Comparison of ENCODE assay signal across 18 cellular contexts in genomic region chr3:49567406-49567805, GRCh38. TPM values are rescaled to one million over a fixed set of nuclear protein-coding genes. Genes with fewer than 3 reads are reported as not detected.
"Had no signal": no experiment of that assay in that cellular context is flagged by ENCODE, and none has a peak within 500 bp of the region (broad histone marks: within the 10 kb centered on the region; RNA-seq: fewer than 3 reads in every experiment).

No MANE protein-coding gene starts in this region.

- H3K27ac ChIP-seq: epithelial cell of prostate, esophagus squamous epithelium, hepatocyte, sigmoid colon, skin epidermis, stomach had no signal

- H3K9me3 ChIP-seq: esophagus squamous epithelium, sigmoid colon, stomach had no signal

- H3K4me1 Mint-ChIP-seq: naive thymus-derived CD4-positive, alpha-beta T cell; nephron progenitor cell had no signal

- H3K4me3 Mint-ChIP-seq: naive thymus-derived CD4-positive, alpha-beta T cell; nephron progenitor cell had no signal

- H2AFZ ChIP-seq: hepatocyte had no signal

- H3K79me2 ChIP-seq: hepatocyte had no signal

- H3K36me3 ChIP-seq: esophagus squamous epithelium, sigmoid colon, stomach had no signal

- H3K4me1 ChIP-seq: esophagus squamous epithelium, sigmoid colon, stomach had no signal

- H3K4me2 ChIP-seq: hepatocyte had no signal

- H3K36me3 Mint-ChIP-seq: naive thymus-derived CD4-positive, alpha-beta T cell had no signal

- H3K27ac Mint-ChIP-seq: naive thymus-derived CD4-positive, alpha-beta T cell; nephron progenitor cell had no signal

- H3K27me3 ChIP-seq: esophagus squamous epithelium, sigmoid colon, stomach had no signal

- H3K4me3 ChIP-seq: esophagus squamous epithelium, hepatocyte, lung, sigmoid colon, skin epidermis, stomach had no signal

- H3K9me3 Mint-ChIP-seq: naive thymus-derived CD4-positive, alpha-beta T cell; nephron progenitor cell had no signal

- DNase-seq: cortex of kidney; effector memory CD4-positive, alpha-beta T cell; esophagus squamous epithelium; foreskin melanocyte; left colon; left ventricle myocardium superior; mesendoderm; naive thymus-derived CD4-positive, alpha-beta T cell; nephron progenitor cell; posterior cingulate gyrus; sigmoid colon; stimulated activated naive CD4-positive, alpha-beta T cell; stomach; substantia nigra had no signal

RNA-seq across cellular contexts. Expression of gene BSN, which starts 13.1 kb away (rescaled TPM):
- polyA plus RNA-seq: naive thymus-derived CD4-positive, alpha-beta T cell had no signal
